Comparison of ENCODE assay signal across 16 cellular contexts in genomic region chrX:110436497-110436896, GRCh38.
A peak's percentile ranks its signal among the peaks of the same experiment; 100 is the strongest.
DNase-seq lines count a peak whose midpoint lies in the region; ATAC-seq, FAIRE-seq and TF ChIP-seq lines count a peak whose summit lies in the region.
"Had no signal": no experiment of that assay in that cellular context is flagged by ENCODE, and none has a peak within 500 bp of the region (broad histone marks: within the 10 kb centered on the region; RNA-seq: fewer than 3 reads in every experiment).

No MANE protein-coding gene starts in this region.

- ATAC-seq in HepG2: peak; percentile 57
- ATAC-seq in right lobe of liver: no peak
- peak; percentile 56 for ATAC-seq in WTC11
- peak; percentile 41 for ATAC-seq in foreskin keratinocyte
- ATAC-seq in GM21825 (IDR thresholded peaks at IDR 0.05; ENCODE audit: unreplicated experiment): no peak

- H3K27ac ChIP-seq in HepG2 (ENCODE audit: extremely low read length, insufficient read depth, low read length) (no peak overlapping the region), right lobe of liver (no peak overlapping the region), foreskin keratinocyte (no peak overlapping the region)
- H3K27ac ChIP-seq: BLaER1 treated with 17β-estradiol and CSF1 and Interleukin-3, amounts not matched to agents 10 nM and 100 nM; HL-60 had no signal

- H3K9me3 Mint-ChIP-seq in WTC11: no peaks in the 10 kb centered on the region
- H3K9me3 Mint-ChIP-seq: CD4-positive, CD25-positive, alpha-beta regulatory T cell had no signal

- no peak overlapping the region for H3K9ac ChIP-seq in HepG2 (ENCODE audit: insufficient read depth, low read depth, low read length)
- H3K9ac ChIP-seq: BLaER1 treated with 17β-estradiol and CSF1 and Interleukin-3, amounts not matched to agents 10 nM and 100 nM had no signal

- H3K4me1 Mint-ChIP-seq in WTC11: peaks cover 22% of the 10 kb centered on the region
- H3K4me1 Mint-ChIP-seq: CD4-positive, CD25-positive, alpha-beta regulatory T cell had no signal

- H3K4me3 ChIP-seq in HepG2 (replicated peaks in 1 of 3; ENCODE audit: insufficient read depth in 1 of 3, low read depth in 2 of 3, low read length in 3 of 3): no peak overlapping the region
- no peak overlapping the region for H3K4me3 ChIP-seq in right lobe of liver
- H3K4me3 ChIP-seq: BLaER1 treated with 17β-estradiol and CSF1 and Interleukin-3, amounts not matched to agents 10 nM and 100 nM; HAP-1 had no signal

- no peak for TF ChIP-seq RAD21 in HepG2 (CRISPR knock-in tag; IDR thresholded peaks at IDR 0.05)

- peaks cover 7% of the 10 kb centered on the region for H3K27me3 Mint-ChIP-seq in WTC11 (ENCODE audit: low read depth)

- TF ChIP-seq POLR2A in HepG2 (IDR thresholded peaks at IDR 0.05; ENCODE audit: insufficient read depth in 1 of 2, low read depth in 2 of 2, low read length in 2 of 2) (no peak), right lobe of liver (IDR thresholded peaks at IDR 0.05) (no peak)

- no peak overlapping the region for H3K27ac Mint-ChIP-seq in WTC11
- H3K27ac Mint-ChIP-seq: CD4-positive, CD25-positive, alpha-beta regulatory T cell had no signal

- TF ChIP-seq EP300 in HepG2 (IDR thresholded peaks at IDR 0.05; ENCODE audit: low read depth in 2 of 2, low read length in 2 of 2) (no peak), HepG2 (CRISPR knock-in tag; IDR thresholded peaks at IDR 0.05; ENCODE audit: borderline replicate concordance) (no peak)

- H3K4me3 Mint-ChIP-seq in WTC11: no peak overlapping the region
- H3K4me3 Mint-ChIP-seq: CD4-positive, CD25-positive, alpha-beta regulatory T cell had no signal

- POLR2A ChIA-PET in HepG2 (lab: Yijun Ruan, JAX): no interaction called here
- POLR2A ChIA-PET in WTC11 (lab: Charles Lee): no interaction called here

- in situ Hi-C loops in HepG2 (cut with HindIII; ENCODE audit: extremely low pct_ligation_motif_present, low pct_unique_long_range_greater_than_20kb): no loop called here

- H3K9me3 ChIP-seq in HepG2 (ENCODE audit: low read length): no peaks in the 10 kb centered on the region
- no peaks in the 10 kb centered on the region for H3K9me3 ChIP-seq in right lobe of liver
- H3K9me3 ChIP-seq: BLaER1 treated with 17β-estradiol and CSF1 and Interleukin-3, amounts not matched to agents 10 nM and 100 nM; HAP-1 had no signal

- FAIRE-seq in HepG2 (lab: Jason Lieb, UNC): no peak

- intact Hi-C loops in HepG2 (cut with micrococcal nuclease; ENCODE audit: unreplicated experiment): no loop called here
- intact Hi-C loops in right lobe of liver (cut with DNase I): no loop called here

- H3K79me2 ChIP-seq in HepG2 (ENCODE audit: insufficient read depth, low read length): no peaks in the 10 kb centered on the region

- H3K36me3 Mint-ChIP-seq in WTC11: no peaks in the 10 kb centered on the region
- H3K36me3 Mint-ChIP-seq: CD4-positive, CD25-positive, alpha-beta regulatory T cell had no signal

- no peak for TF ChIP-seq CTCF in HepG2 (CRISPR knock-in tag; IDR thresholded peaks at IDR 0.05)
- TF ChIP-seq CTCF in right lobe of liver (IDR thresholded peaks at IDR 0.05): no peak
- no peak for TF ChIP-seq CTCF in WTC11 (IDR thresholded peaks at IDR 0.05)
- TF ChIP-seq CTCF in foreskin keratinocyte (conservative IDR thresholded peaks at IDR 0.05): no peak

- H3K36me3 ChIP-seq in HepG2 (replicated peaks in 1 of 2; ENCODE audit: control insufficient read depth in 1 of 2, insufficient read depth in 2 of 2, low read length in 2 of 2) (no peaks in the 10 kb centered on the region), right lobe of liver (no peaks in the 10 kb centered on the region)
- H3K36me3 ChIP-seq: BLaER1 treated with 17β-estradiol and CSF1 and Interleukin-3, amounts not matched to agents 10 nM and 100 nM; HAP-1 had no signal

- no peaks in the 10 kb centered on the region for H4K20me1 ChIP-seq in HepG2 (ENCODE audit: insufficient read depth, low read length)

- H3K27me3 ChIP-seq in HepG2 (ENCODE audit: control insufficient read depth in 1 of 2, insufficient read depth in 2 of 2, low read length in 2 of 2) (no peaks in the 10 kb centered on the region), right lobe of liver (peaks cover 0 to 4% of the 10 kb centered on the region in 2 donors), foreskin keratinocyte (no peaks in the 10 kb centered on the region)

- DNase-seq in HepG2 (ENCODE audit: low spot score): no peak
- DNase-seq in right lobe of liver: no peak
- no peak for DNase-seq in WTC11 (ENCODE audit: low spot score)
- DNase-seq in foreskin keratinocyte: peak in 1 of 2 donors; percentile 21
- no peak for DNase-seq in NCI-H748 (lab: John Stamatoyannopoulos, UW; ENCODE audit: unreplicated experiment)
- DNase-seq in NCI-H526 (lab: John Stamatoyannopoulos, UW): no peak
- DNase-seq in NCI-H526 treated with DMSO at 0.1 percent for 48 hours (lab: John Stamatoyannopoulos, UW): no peak
- DNase-seq: 8988T; ACHN; CD4-positive, CD25-positive, alpha-beta regulatory T cell; DMS53; GOT3 had no signal

- no peak overlapping the region for H2AFZ ChIP-seq in HepG2 (ENCODE audit: low read length)

- H3K4me1 ChIP-seq in HepG2 (ENCODE audit: insufficient read depth, low read length) (peaks cover 24% of the 10 kb centered on the region), right lobe of liver (peaks cover 0 to 10% (median 0%) of the 10 kb centered on the region in 4 donors), foreskin keratinocyte (peaks cover 5% of the 10 kb centered on the region)
- H3K4me1 ChIP-seq: BLaER1 treated with 17β-estradiol and CSF1 and Interleukin-3, amounts not matched to agents 10 nM and 100 nM had no signal

- BruUV-seq in HepG2 (replicated peaks; lab: Mats Ljungman, UMichigan): no TSS peak

- H3K4me2 ChIP-seq in HepG2 (ENCODE audit: low read depth, low read length): no peak overlapping the region
- H3K4me2 ChIP-seq: BLaER1 treated with 17β-estradiol and CSF1 and Interleukin-3, amounts not matched to agents 10 nM and 100 nM had no signal

- CTCF ChIA-PET in HepG2 (lab: Yijun Ruan, JAX; ENCODE audit: low intra/inter-chr PET ratio, low total read pairs): no interaction called here
- CTCF ChIA-PET in WTC11 (lab: Charles Lee): interaction anchor here (0.6 to 2.7 kb wide), 4 partner anchors 12 to 268 kb away, joined by 3 to 8 read pairs (median 3); no protein-coding TSS in a partner anchor

TF ChIP-seq in HepG2, 621 proteins besides CTCF, POLR2A, EP300 and RAD21 (continues in another document):
- TF ChIP-seq ZFYVE20 (CRISPR knock-in tag; IDR thresholded peaks at IDR 0.05; ENCODE audit: borderline replicate concordance, low read depth) (no peak), HOXA5 (CRISPR knock-in tag; IDR thresholded peaks at IDR 0.05) (no peak), CCDC6 (CRISPR knock-in tag; IDR thresholded peaks at IDR 0.05) (no peak), HMGXB4 (CRISPR knock-in tag; IDR thresholded peaks at IDR 0.05; ENCODE audit: borderline replicate concordance in 1 of 2, low read depth in 1 of 2) (no peak), KDM5B (CRISPR knock-in tag; IDR thresholded peaks at IDR 0.05; ENCODE audit: borderline replicate concordance) (no peak)

TF ChIP-seq in WTC11, 78 proteins besides CTCF, POLR2A, EP300 and RAD21 (continues in another document):
- TF ChIP-seq ZNF121 (CRISPR knock-in tag; IDR thresholded peaks at IDR 0.05) (no peak), ZNF425 (CRISPR knock-in tag; conservative IDR thresholded peaks at IDR 0.05) (no peak), ZNF219 (CRISPR knock-in tag; IDR thresholded peaks at IDR 0.05; ENCODE audit: borderline replicate concordance) (no peak), ATF6 (CRISPR knock-in tag; IDR thresholded peaks at IDR 0.05) (no peak), NR3C1 (CRISPR knock-in tag; conservative IDR thresholded peaks at IDR 0.05; ENCODE audit: low read depth) (no peak), ETV6 (CRISPR knock-in tag; IDR thresholded peaks at IDR 0.05) (no peak)

Comparison
In these comparisons a context has a peak if more than half of its experiments do, and no peak if none do; other contexts are left out.
1. ATAC-seq: peak in HepG2 (single experiment), WTC11 (single experiment) and foreskin keratinocyte (single experiment); none in right lobe of liver (0 of 4) and GM21825 (single experiment).